In genomic region chr5:127088226-127088625, GRCh38 we compare ENCODE assay signal across 12 cellular contexts. TPM values are rescaled to one million over a fixed set of nuclear protein-coding genes. Genes with fewer than 3 reads are reported as not detected.
A peak's percentile ranks its signal among the peaks of the same experiment; 100 is the strongest.
DNase-seq lines count a peak whose midpoint lies in the region; ATAC-seq and TF ChIP-seq lines count a peak whose summit lies in the region.
"Had no signal": no experiment of that assay in that cellular context is flagged by ENCODE, and none has a peak within 500 bp of the region (broad histone marks: within the 10 kb centered on the region; RNA-seq: fewer than 3 reads in every experiment).

No MANE protein-coding gene starts in this region.

- no peak for ATAC-seq in GM21723 (IDR thresholded peaks at IDR 0.05; ENCODE audit: unreplicated experiment)

- H3K4me1 ChIP-seq in transverse colon = no peaks in the 10 kb centered on the region
- H3K4me1 ChIP-seq: psoas muscle had no signal

- no peaks in the 10 kb centered on the region for H3K27me3 ChIP-seq in transverse colon

- no peaks in the 10 kb centered on the region for H3K36me3 ChIP-seq in transverse colon

- no peak for TF ChIP-seq EP300 in transverse colon (IDR thresholded peaks at IDR 0.05; ENCODE audit: low read depth)

- no peak for TF ChIP-seq CTCF in transverse colon (IDR thresholded peaks at IDR 0.05)

- TF ChIP-seq POLR2A in transverse colon (IDR thresholded peaks at IDR 0.05) = no peak

- DNase-seq in SIG-M5 treated with dmso at 0.1 percent for 504 hours (lab: John Stamatoyannopoulos, UW; ENCODE audit: unreplicated experiment) (peak; percentile 42), SIG-M5 (lab: John Stamatoyannopoulos, UW) (no peak), RPMI7951 (ENCODE audit: low read depth) (peak; percentile 87), fibroblast of peridontal ligament (ENCODE audit: extremely low read depth) (peak; percentile 98), transverse colon (peak; percentile 26), UCSD-AML1 (lab: John Stamatoyannopoulos, UW; ENCODE audit: unreplicated experiment) (no peak), activated gamma-delta T cell (lab: John Stamatoyannopoulos, UW) (no peak)
- DNase-seq: effector CD4-positive, alpha-beta T cell; KBM-7; NCI-H526 had no signal

- H3K4me3 ChIP-seq in transverse colon = no peak overlapping the region
- H3K4me3 ChIP-seq: psoas muscle had no signal

- H3K27ac ChIP-seq in transverse colon = no peak overlapping the region
- H3K27ac ChIP-seq: psoas muscle had no signal

- no peaks in the 10 kb centered on the region for H3K9me3 ChIP-seq in transverse colon
- H3K9me3 ChIP-seq: psoas muscle had no signal

- in situ Hi-C loops in transverse colon (cut with MboI; ENCODE audit: low pct_ligation_motif_present in 1 of 4, low pct_unique_long_range_greater_than_20kb in 1 of 4, low sequenced_read_pairs in 3 of 4) = no loop called here

- 50 to 75% methylated on average over 1 of the region's 1 CpG for whole genome bisulfite sequencing in transverse colon (ENCODE audit: low coverage in 1 of 2), 2 donors

- intact Hi-C loops in transverse colon (cut with DNase I; ENCODE audit: low total_unique reads) = no loop called here

RNA-seq across cellular contexts. Expression of gene C5orf63, which starts 14.9 kb away (rescaled TPM):
- total RNA-seq in RPMI7951 (2014; rRNA removed; shearing (Covaris generic)) = 8.3 and 8.8 TPM in 2 replicates
- total RNA-seq in transverse colon = 10 to 100 TPM in 3 of 4 donors, 1 to 10 TPM in 1; 2.4 to 33.7 (median 12.2) TPM

RNA-seq across cellular contexts. Expression of gene MARCHF3, which starts 57.9 kb away (rescaled TPM):
- total RNA-seq in RPMI7951 (2014; rRNA removed; shearing (Covaris generic)) = 7.8 and 11.5 TPM in 2 replicates
- total RNA-seq in transverse colon = 10 to 100 TPM; 20.3 to 29.6 (median 23.0) TPM

Comparison
In these comparisons a context has a peak if more than half of its experiments do, and no peak if none do; other contexts are left out.
1. DNase-seq: peak in SIG-M5 treated with dmso at 0.1 percent for 504 hours (single experiment), RPMI7951 (single experiment), fibroblast of peridontal ligament (single experiment) and transverse colon (single experiment); none in SIG-M5 (single experiment), UCSD-AML1 (single experiment) and activated gamma-delta T cell (single experiment).